In the genomic region with DNA sequence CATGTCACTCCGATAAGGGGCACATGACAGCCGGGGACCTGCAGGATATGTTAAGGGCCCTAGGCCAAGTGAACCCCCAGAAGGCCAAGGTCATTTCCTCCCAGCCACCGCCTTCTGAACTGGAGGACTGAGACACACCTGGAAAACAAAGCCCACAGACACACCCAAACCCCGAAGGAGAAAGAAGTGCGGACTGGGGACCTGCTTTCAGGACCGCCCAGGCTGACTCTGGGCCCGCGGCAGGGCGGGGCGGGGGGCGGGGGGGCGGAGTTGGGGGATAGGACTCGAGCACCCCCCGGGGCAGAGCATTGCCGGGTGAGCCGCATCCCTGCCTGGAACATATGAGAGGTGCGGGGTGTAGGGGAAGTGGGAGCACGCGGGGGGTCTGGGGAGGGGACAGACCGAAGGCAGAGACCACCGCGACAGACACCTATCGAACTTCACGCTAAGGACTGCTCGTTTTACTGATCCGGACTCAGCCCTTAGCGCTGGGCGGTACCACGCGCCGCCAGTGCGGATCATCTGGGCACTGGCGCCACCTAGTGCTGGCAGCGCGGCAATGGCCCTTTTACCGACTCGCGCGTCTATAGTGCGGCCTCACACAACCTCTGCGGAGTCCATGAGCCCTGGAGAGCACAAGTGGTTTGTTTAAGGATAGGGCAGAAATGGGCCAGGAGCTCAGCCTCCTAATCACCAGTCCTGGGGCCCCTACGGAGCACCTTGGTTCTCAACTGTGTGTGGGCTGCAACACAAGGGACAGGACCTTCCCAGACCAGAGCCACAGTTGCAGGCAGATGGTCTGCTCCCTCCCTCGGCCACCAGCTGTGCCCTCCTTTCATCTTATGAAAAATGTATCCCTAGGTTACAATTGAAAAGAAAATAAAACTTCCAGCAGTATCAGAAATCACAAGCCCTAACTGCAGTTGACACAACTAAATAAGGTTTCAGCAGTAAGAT, we compare ENCODE assay signal across 8 cellular contexts.
DNase-seq lines count a peak whose midpoint lies in the region; ATAC-seq and TF ChIP-seq lines count a peak whose summit lies in the region.

No MANE protein-coding gene starts in this region.

- H4K5ac ChIP-seq in IMR-90 (ENCODE audit: low read depth, low read length), result no peak overlapping the region

- H3K27ac Mint-ChIP-seq in nephron progenitor cell, result no peak overlapping the region

- TF ChIP-seq RAD21 in IMR-90 (IDR thresholded peaks at IDR 0.05; ENCODE audit: low read length), result peak; percentile 84

- no peak overlapping the region for H3K18ac ChIP-seq in IMR-90 (ENCODE audit: low read depth, low read length)

- peak overlapping the region; percentile 61; the same call in 1 of the 2 replicates for H3K4me2 ChIP-seq in IMR-90 (ENCODE audit: low read depth, low read length)

- H3K9me1 ChIP-seq in IMR-90 (ENCODE audit: insufficient read depth, low read length), result no peaks in the 10 kb centered on the region

- H3K27ac ChIP-seq in IMR-90 (ENCODE audit: insufficient read depth, low read length), result no peak overlapping the region

- H3K36me3 ChIP-seq in IMR-90 (ENCODE audit: control insufficient read depth, insufficient read depth, low read length), result no peaks in the 10 kb centered on the region

- no peak overlapping the region for H4K8ac ChIP-seq in IMR-90 (ENCODE audit: low read depth in 2 of 2, low read length in 2 of 2)

- no peaks in the 10 kb centered on the region for H4K20me1 ChIP-seq in IMR-90 (ENCODE audit: insufficient read depth, low read length)

- no peak for TF ChIP-seq POLR2A in IMR-90 (IDR thresholded peaks at IDR 0.05; ENCODE audit: low read depth, low read length)

- peak overlapping the region; percentile 79 for H2AK9ac ChIP-seq in IMR-90 (replicated peaks; ENCODE audit: low read depth, low read length, poor library complexity)

- DNase-seq in DMS79 (lab: John Stamatoyannopoulos, UW), result peak; percentile 16
- DNase-seq in IMR-90, result peak; percentile 47
- peak; percentile 64 to 65 for DNase-seq in activated T-helper 1 cell treated with anti-CD3 and anti-CD28 coated beads, Interleukin-2, amount 50 U/mL, for 16 hours (ENCODE audit: low read depth in 1 of 2, low spot score in 1 of 2)
- peak; percentile 77 for DNase-seq in fibroblast of pulmonary artery (ENCODE audit: low read depth)
- peak; percentile 89 for DNase-seq in nephron progenitor cell
- DNase-seq in stimulated activated naive CD4-positive, alpha-beta T cell treated with Interleukin-2 at 50 U/mL for 16 hours (lab: John Stamatoyannopoulos, UW), result peak; percentile 72

- no peak overlapping the region for H3K9ac ChIP-seq in IMR-90 (ENCODE audit: low read depth, low read length)

- H3K36me3 Mint-ChIP-seq in nephron progenitor cell (ENCODE audit: low read depth), result no peaks in the 10 kb centered on the region

- no peak overlapping the region for H2BK120ac ChIP-seq in IMR-90 (ENCODE audit: low read depth, low read length)

- H2AK5ac ChIP-seq in IMR-90 (ENCODE audit: low read depth, low read length), result no peak overlapping the region

- H3K56ac ChIP-seq in IMR-90 (ENCODE audit: extremely low read depth, insufficient read depth, low read length), result no peak overlapping the region

- peak overlapping the region; percentile 76 for H3K4me3 Mint-ChIP-seq in nephron progenitor cell

- no peaks in the 10 kb centered on the region for H3K9me3 Mint-ChIP-seq in nephron progenitor cell

- no peaks in the 10 kb centered on the region for H3K79me1 ChIP-seq in IMR-90 (ENCODE audit: low read depth in 1 of 2, low read length in 2 of 2)

- CTCF ChIA-PET in IMR-90 (lab: Yijun Ruan, JAX), result interaction anchor here (0.7 kb wide), 3 partner anchors 23 to 48 kb away, joined by 3 to 4 read pairs (median 3); no protein-coding TSS in a partner anchor

- no peak overlapping the region for H3K14ac ChIP-seq in IMR-90 (replicated peaks; ENCODE audit: low read depth, low read length)

- no peak overlapping the region for H2BK5ac ChIP-seq in IMR-90 (ENCODE audit: low read depth, low read length, poor library complexity, severe bottlenecking)

- POLR2A ChIA-PET in IMR-90 (lab: Charles Lee; ENCODE audit: unreplicated experiment), result no interaction called here

- no peak overlapping the region for H3K4ac ChIP-seq in IMR-90 (ENCODE audit: low read depth, low read length)

- no peak overlapping the region for H3K23ac ChIP-seq in IMR-90 (ENCODE audit: low read depth, low read length)

- H3K4me1 ChIP-seq in IMR-90 (ENCODE audit: control insufficient read depth, insufficient read depth, low read length), result no peaks in the 10 kb centered on the region

- peaks cover 42% of the 10 kb centered on the region for H3K27me3 Mint-ChIP-seq in nephron progenitor cell (ENCODE audit: low read depth, poor library complexity)

- H3K27me3 ChIP-seq in IMR-90 (ENCODE audit: control insufficient read depth, insufficient read depth, low read length), result peaks cover 17% of the 10 kb centered on the region

- H3K4me1 Mint-ChIP-seq in nephron progenitor cell, result no peaks in the 10 kb centered on the region

- dilution Hi-C loops in IMR-90 (cut with HindIII; ENCODE audit: low sequenced_read_pairs, unreplicated experiment), result no loop called here

- H3K9me3 ChIP-seq in IMR-90 (ENCODE audit: control insufficient read depth, insufficient read depth, low read length), result no peaks in the 10 kb centered on the region

- 0% methylated on average over 15 of the region's 43 CpGs; no CpG with 5 or more reads in 1 of the 2 experiments for WGBS in IMR-90 (ENCODE audit: extremely low coverage in 2 of 2, insufficient read length in 1 of 2), 2 experiments

- BruUV-seq in IMR-90 (replicated peaks; lab: Mats Ljungman, UMichigan), result no TSS peak

- in situ Hi-C loops in IMR-90 (cut with MboI; ENCODE audit: low sequenced_read_pairs), result loop anchor here (25.0 kb wide), 1 partner anchor 475 kb away; no protein-coding TSS in a partner anchor

- no peak overlapping the region for H2BK15ac ChIP-seq in IMR-90 (ENCODE audit: low read depth, low read length)

- intact Hi-C loops in IMR-90 (cut with micrococcal nuclease), result loop anchor here (1.0 to 10.0 kb wide), 6 partner anchors 87 to 773 kb away; no protein-coding TSS in a partner anchor

- no peak overlapping the region for H2BK20ac ChIP-seq in IMR-90 (ENCODE audit: low read depth, low read length)

- ATAC-seq in GM21619 (IDR thresholded peaks at IDR 0.05; ENCODE audit: unreplicated experiment), result peak; percentile 99
- peak; percentile 100 for ATAC-seq in IMR-90 (ENCODE audit: low read depth)

- H3K4me3 ChIP-seq in IMR-90 (ENCODE audit: insufficient read depth, low read depth, low read length), result peak overlapping the region; percentile 27
- H3K4me3 ChIP-seq in fibroblast of pulmonary artery (replicated peaks; ENCODE audit: low read depth, low read length), result peak overlapping the region; percentile 39

- TF ChIP-seq CTCF in IMR-90 (conservative IDR thresholded peaks at IDR 0.05; ENCODE audit: low read depth, low read length) (peak; percentile 95), fibroblast of pulmonary artery (IDR thresholded peaks at IDR 0.05; ENCODE audit: low read length, missing control alignments) (peak; percentile 87), nephron progenitor cell (IDR thresholded peaks at IDR 0.05) (peak; percentile 90)

- peak overlapping the region; percentile 87 for H2AFZ ChIP-seq in IMR-90 (replicated peaks; ENCODE audit: low read length, poor library complexity)

- H4K91ac ChIP-seq in IMR-90 (ENCODE audit: insufficient read depth, low read depth, low read length), result no peak overlapping the region

TF ChIP-seq in IMR-90, 13 proteins besides CTCF, POLR2A, EP300 and RAD21:
- TF ChIP-seq SMC3 (IDR thresholded peaks at IDR 0.05; ENCODE audit: low read depth, low read length) (peak; percentile 71), RCOR1 (IDR thresholded peaks at IDR 0.05; ENCODE audit: insufficient replicate concordance, low read length) (no peak)
- TF ChIP-seq, protein P1, sequence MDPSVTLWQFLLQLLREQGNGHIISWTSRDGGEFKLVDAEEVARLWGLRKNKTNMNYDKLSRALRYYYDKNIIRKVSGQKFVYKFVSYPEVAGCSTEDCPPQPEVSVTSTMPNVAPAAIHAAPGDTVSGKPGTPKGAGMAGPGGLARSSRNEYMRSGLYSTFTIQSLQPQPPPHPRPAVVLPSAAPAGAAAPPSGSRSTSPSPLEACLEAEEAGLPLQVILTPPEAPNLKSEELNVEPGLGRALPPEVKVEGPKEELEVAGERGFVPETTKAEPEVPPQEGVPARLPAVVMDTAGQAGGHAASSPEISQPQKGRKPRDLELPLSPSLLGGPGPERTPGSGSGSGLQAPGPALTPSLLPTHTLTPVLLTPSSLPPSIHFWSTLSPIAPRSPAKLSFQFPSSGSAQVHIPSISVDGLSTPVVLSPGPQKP (IDR thresholded peaks at IDR 0.05; ENCODE audit: borderline replicate concordance, low read depth, low read length), result no peak
- TF ChIP-seq, protein P2, sequence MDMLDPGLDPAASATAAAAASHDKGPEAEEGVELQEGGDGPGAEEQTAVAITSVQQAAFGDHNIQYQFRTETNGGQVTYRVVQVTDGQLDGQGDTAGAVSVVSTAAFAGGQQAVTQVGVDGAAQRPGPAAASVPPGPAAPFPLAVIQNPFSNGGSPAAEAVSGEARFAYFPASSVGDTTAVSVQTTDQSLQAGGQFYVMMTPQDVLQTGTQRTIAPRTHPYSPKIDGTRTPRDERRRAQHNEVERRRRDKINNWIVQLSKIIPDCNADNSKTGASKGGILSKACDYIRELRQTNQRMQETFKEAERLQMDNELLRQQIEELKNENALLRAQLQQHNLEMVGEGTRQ (IDR thresholded peaks at IDR 0.05; ENCODE audit: low read depth, low read length), result peak; percentile 45

TF ChIP-seq in PFSK-1, 5 proteins besides CTCF, POLR2A, EP300 and RAD21 (continues in another document):
- no peak for TF ChIP-seq POLR2AphosphoS5 (IDR thresholded peaks at IDR 0.05; ENCODE audit: low read depth, low read length)
- TF ChIP-seq SIN3A (IDR thresholded peaks at IDR 0.05; ENCODE audit: borderline replicate concordance, insufficient read depth, low read length), result no peak

Comparison
In these comparisons a context has a peak if more than half of its experiments do, and no peak if none do; other contexts are left out.
1. DNase-seq: peak in every context shown above with its lines; median percentile 89 in nephron progenitor cell; 77 in fibroblast of pulmonary artery; 72 in stimulated activated naive CD4-positive, alpha-beta T cell treated with Interleukin-2 at 50 U/mL for 16 hours; 64 in activated T-helper 1 cell treated with anti-CD3 and anti-CD28 coated beads, Interleukin-2, amount 50 U/mL, for 16 hours; 47 in IMR-90; 16 in DMS79.